In the genomic region with DNA sequence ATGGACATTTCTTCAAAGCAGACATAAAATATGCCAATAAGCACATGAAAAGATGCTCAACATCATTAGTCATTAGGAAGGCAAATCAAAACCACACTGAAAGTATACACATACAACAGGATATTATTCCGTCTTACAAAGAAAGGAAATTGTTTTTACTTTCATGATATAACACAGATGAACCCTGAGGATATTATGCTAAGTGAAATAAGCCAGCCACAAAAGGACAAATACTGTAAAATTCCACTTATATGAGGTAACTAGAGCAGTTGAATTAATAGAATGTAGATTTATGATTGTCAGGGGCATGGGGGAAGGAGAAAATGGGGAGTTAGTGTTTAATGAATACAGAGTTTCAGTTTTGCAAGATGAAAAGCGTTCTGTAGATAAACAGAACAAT, we compare ENCODE assay signal across 27 cellular contexts. TPM values are rescaled to one million over a fixed set of nuclear protein-coding genes. Genes with fewer than 3 reads are reported as not detected.
DNase-seq lines count a peak whose midpoint lies in the region; ATAC-seq and TF ChIP-seq lines count a peak whose summit lies in the region.
"Had no signal": no experiment of that assay in that cellular context is flagged by ENCODE, and none has a peak within 500 bp of the region (broad histone marks: within the 10 kb centered on the region; RNA-seq: fewer than 3 reads in every experiment).

No MANE protein-coding gene starts in this region.

- CTCF ChIA-PET in IMR-90 (lab: Yijun Ruan, JAX) = no interaction called here

- DNase-seq in IMR-90 = peak; percentile 26
- peak; percentile 25 for DNase-seq in astrocyte of the spinal cord (ENCODE audit: low read depth, low spot score)
- DNase-seq in foreskin keratinocyte = peak; percentile 32 to 33
- DNase-seq in NCI-H2171 (lab: John Stamatoyannopoulos, UW) = no peak
- no peak for DNase-seq in GDM1 (lab: John Stamatoyannopoulos, UW)
- DNase-seq in activated T-cell treated with anti-CD3 and anti-CD28 coated beads, Interleukin-2, amount 50 U/mL, for 4 hours = no peak
- no peak for DNase-seq in NCI-H1092 treated with DMSO at 0.1 percent for 48 hours (lab: John Stamatoyannopoulos, UW)
- DNase-seq: 8988T; activated CD8-positive, alpha-beta T cell treated with anti-CD3 and anti-CD28 coated beads, Interleukin-2, amount 10 ng/mL, durations not matched to agents 7 days and 5 days; aorta; central memory CD4-positive, alpha-beta T cell; mesendoderm; NCI-H1105 treated with DMSO at 0.1 percent for 48 hours; NCI-H2029; NCI-H226; NCI-H69; Peyer's patch; retina; SJCRH30; small intestine; tibial artery had no signal

- H2BK5ac ChIP-seq in IMR-90 (ENCODE audit: low read depth, low read length, poor library complexity, severe bottlenecking) = no peak overlapping the region

- H3K4me1 ChIP-seq in ACC112 (ENCODE audit: control insufficient read depth, insufficient read depth, low read length, unreplicated experiment) (peaks cover 27% of the 10 kb centered on the region), IMR-90 (ENCODE audit: control insufficient read depth, insufficient read depth, low read length) (peaks cover 4% of the 10 kb centered on the region; the same call in 1 of the 2 replicates), foreskin keratinocyte (peaks cover 4% of the 10 kb centered on the region)

- peaks cover 3% of the 10 kb centered on the region; the same call in 1 of the 2 replicates for H3K9me1 ChIP-seq in IMR-90 (ENCODE audit: insufficient read depth, low read length)

- WGBS in IMR-90 (ENCODE audit: extremely low coverage in 2 of 2, insufficient read length in 1 of 2), 2 experiments = no CpG with 5 or more reads among the region's 2 CpGs

- ATAC-seq in IMR-90 (ENCODE audit: low read depth) = no peak
- ATAC-seq in foreskin keratinocyte = no peak
- no peak for ATAC-seq in activated T-cell treated with anti-CD3 and anti-CD28 coated beads, Interleukin-2, amount 50 U/mL, for 4 hours
- ATAC-seq: activated CD8-positive, alpha-beta T cell treated with anti-CD3 and anti-CD28 coated beads, Interleukin-2, amount 10 ng/mL, durations not matched to agents 7 days and 5 days; activated naive CD4-positive, alpha-beta T cell treated with anti-CD3 and anti-CD28 coated beads, Interleukin-2, amount 50 U/mL, for 72 hours had no signal

- H3K14ac ChIP-seq in IMR-90 (replicated peaks; ENCODE audit: low read depth, low read length) = no peak overlapping the region

- peaks cover 24% of the 10 kb centered on the region for H3K4me1 Mint-ChIP-seq in activated T-cell treated with anti-CD3 and anti-CD28 coated beads, Interleukin-2, amount 50 U/mL, for 4 hours (ENCODE audit: low read depth)

- no peak overlapping the region for H2BK20ac ChIP-seq in IMR-90 (ENCODE audit: low read depth, low read length)

- H3K4me3 ChIP-seq in ACC112 (ENCODE audit: low read depth, low read length) (no peak overlapping the region), IMR-90 (ENCODE audit: insufficient read depth, low read depth, low read length) (no peak overlapping the region), astrocyte of the spinal cord (ENCODE audit: low read depth, low read length) (no peak overlapping the region)
- H3K4me3 ChIP-seq: HAP-1, Peyer's patch, SJCRH30, tibial artery had no signal

- no peak overlapping the region for H3K18ac ChIP-seq in IMR-90 (ENCODE audit: low read depth, low read length)

- no peak overlapping the region for H3K4me3 Mint-ChIP-seq in activated T-cell treated with anti-CD3 and anti-CD28 coated beads, Interleukin-2, amount 50 U/mL, for 4 hours
- H3K4me3 Mint-ChIP-seq: activated CD8-positive, alpha-beta T cell treated with anti-CD3 and anti-CD28 coated beads, Interleukin-2, amount 10 ng/mL, durations not matched to agents 7 days and 5 days; dendritic cell treated with granulocyte-macrophage colony-stimulating factor and Interleukin-4, amounts not matched to agents 40 ng/mL and 50 ng/mL, for 4 days; T-helper 1 cell treated with Interleukin-12 subunit alpha and Interleukin-12 subunit beta and Interleukin-4 antibody, amounts not matched to agents 30 μg/mL and 1 μg/mL, for 36 hours had no signal

- no peak overlapping the region for H2AK9ac ChIP-seq in IMR-90 (replicated peaks; ENCODE audit: low read depth, low read length, poor library complexity)

- no peaks in the 10 kb centered on the region for H3K27me3 Mint-ChIP-seq in activated T-cell treated with anti-CD3 and anti-CD28 coated beads, Interleukin-2, amount 50 U/mL, for 4 hours (ENCODE audit: low read depth)
- H3K27me3 Mint-ChIP-seq: dendritic cell treated with granulocyte-macrophage colony-stimulating factor and Interleukin-4, amounts not matched to agents 40 ng/mL and 50 ng/mL, for 4 days; IgD-negative memory B cell had no signal

- in situ Hi-C loops in IMR-90 (cut with MboI; ENCODE audit: low sequenced_read_pairs) (no loop called here), astrocyte of the spinal cord (cut with HindIII; ENCODE audit: low sequenced_read_pairs) (no loop called here)

- intact Hi-C loops in IMR-90 (cut with micrococcal nuclease) = no loop called here

- H3K9ac ChIP-seq in IMR-90 (ENCODE audit: low read depth, low read length) = no peak overlapping the region

- H3K4me2 ChIP-seq in IMR-90 (ENCODE audit: low read depth, low read length) = no peak overlapping the region; the same call in 1 of the 2 replicates

- BruUV-seq in IMR-90 (replicated peaks; lab: Mats Ljungman, UMichigan) = no TSS peak

- no peak overlapping the region for H4K91ac ChIP-seq in IMR-90 (ENCODE audit: insufficient read depth, low read depth, low read length)

- peaks cover 23% of the 10 kb centered on the region for H3K79me2 ChIP-seq in ACC112 (ENCODE audit: control insufficient read depth, insufficient read depth, low read length, unreplicated experiment)

- H2BK15ac ChIP-seq in IMR-90 (ENCODE audit: low read depth, low read length) = no peak overlapping the region

- dilution Hi-C loops in IMR-90 (cut with HindIII; ENCODE audit: low sequenced_read_pairs, unreplicated experiment) = no loop called here

- H4K20me1 ChIP-seq in IMR-90 (ENCODE audit: insufficient read depth, low read length) = no peaks in the 10 kb centered on the region

- no peaks in the 10 kb centered on the region for H3K9me3 Mint-ChIP-seq in activated T-cell treated with anti-CD3 and anti-CD28 coated beads, Interleukin-2, amount 50 U/mL, for 4 hours
- H3K9me3 Mint-ChIP-seq: activated naive CD4-positive, alpha-beta T cell treated with anti-CD3 and anti-CD28 coated beads, Interleukin-2, amount 50 U/mL, for 72 hours; dendritic cell treated with granulocyte-macrophage colony-stimulating factor and Interleukin-4, amounts not matched to agents 40 ng/mL and 50 ng/mL, for 4 days; IgD-negative memory B cell; T-helper 1 cell treated with Interleukin-12 subunit alpha and Interleukin-12 subunit beta and Interleukin-4 antibody, amounts not matched to agents 30 μg/mL and 1 μg/mL, for 36 hours had no signal

- H3K36me3 ChIP-seq in ACC112 (ENCODE audit: insufficient read depth, low read length) (peaks cover 24% of the 10 kb centered on the region), IMR-90 (ENCODE audit: control insufficient read depth, insufficient read depth, low read length) (no peaks in the 10 kb centered on the region)
- H3K36me3 ChIP-seq: tibial artery had no signal

- peaks cover 23 to 35% of the 10 kb centered on the region in 2 experiments for H3K79me1 ChIP-seq in IMR-90 (ENCODE audit: low read depth in 1 of 2, low read length in 2 of 2)

- no peak overlapping the region for H3K23ac ChIP-seq in IMR-90 (ENCODE audit: low read depth, low read length)

- peak overlapping the region; percentile 16 for H3K27ac ChIP-seq in ACC112 (ENCODE audit: low read depth, low read length)
- H3K27ac ChIP-seq in IMR-90 (ENCODE audit: insufficient read depth, low read length) = no peak overlapping the region
- no peak overlapping the region for H3K27ac ChIP-seq in foreskin keratinocyte
- H3K27ac ChIP-seq: Peyer's patch, SJCRH30, tibial artery had no signal

- peaks cover 14% of the 10 kb centered on the region for H3K36me3 Mint-ChIP-seq in activated T-cell treated with anti-CD3 and anti-CD28 coated beads, Interleukin-2, amount 50 U/mL, for 4 hours (ENCODE audit: insufficient read depth)

- H4K5ac ChIP-seq in IMR-90 (ENCODE audit: low read depth, low read length) = no peak overlapping the region

- no peak overlapping the region for H2BK120ac ChIP-seq in IMR-90 (ENCODE audit: low read depth, low read length)

- H4K8ac ChIP-seq in IMR-90 (ENCODE audit: low read depth in 2 of 2, low read length in 2 of 2) = no peak overlapping the region

- H3K9me3 ChIP-seq in IMR-90 (ENCODE audit: control insufficient read depth, insufficient read depth, low read length) = no peaks in the 10 kb centered on the region
- H3K9me3 ChIP-seq: HAP-1, Peyer's patch, SJCRH30, tibial artery had no signal

- POLR2A ChIA-PET in IMR-90 (lab: Charles Lee; ENCODE audit: unreplicated experiment) = no interaction called here

- H3K27me3 ChIP-seq in ACC112 (ENCODE audit: insufficient read depth, low read length) (no peaks in the 10 kb centered on the region), IMR-90 (ENCODE audit: control insufficient read depth, insufficient read depth, low read length) (no peaks in the 10 kb centered on the region), foreskin keratinocyte (no peaks in the 10 kb centered on the region)
- H3K27me3 ChIP-seq: Peyer's patch, SJCRH30, tibial artery had no signal

- no peak overlapping the region for H2AK5ac ChIP-seq in IMR-90 (ENCODE audit: low read depth, low read length)

- H2AFZ ChIP-seq in ACC112 (ENCODE audit: low read length, unreplicated experiment) (no peak overlapping the region), IMR-90 (replicated peaks; ENCODE audit: low read length, poor library complexity) (no peak overlapping the region)

- TF ChIP-seq RAD21 in IMR-90 (IDR thresholded peaks at IDR 0.05; ENCODE audit: low read length) = no peak

- no peak for TF ChIP-seq POLR2A in IMR-90 (IDR thresholded peaks at IDR 0.05; ENCODE audit: low read depth, low read length)

- TF ChIP-seq CTCF in IMR-90 (conservative IDR thresholded peaks at IDR 0.05; ENCODE audit: low read depth, low read length) = no peak
- TF ChIP-seq CTCF in astrocyte of the spinal cord (IDR thresholded peaks at IDR 0.05; ENCODE audit: low read depth, low read length) = no peak
- TF ChIP-seq CTCF in foreskin keratinocyte (conservative IDR thresholded peaks at IDR 0.05) = no peak

- no peak overlapping the region for H3K4ac ChIP-seq in IMR-90 (ENCODE audit: low read depth, low read length)

- no peak overlapping the region for H3K56ac ChIP-seq in IMR-90 (ENCODE audit: extremely low read depth, insufficient read depth, low read length)

RNA-seq across cellular contexts. Expression of a gene that starts 4.2 kb away (rescaled TPM):
- total RNA-seq in IMR-90 (2012; rRNA removed) (4.1 and 6.9 TPM in 2 replicates), foreskin keratinocyte (13.3 and 14.8 TPM in 2 replicates)
- polyA plus RNA-seq in IMR-90 (2012; rRNA removed) (17.4 and 24.0 TPM in 2 replicates), foreskin keratinocyte (19.4 and 21.0 TPM in 2 replicates)
- polyA plus RNA-seq in IMR-90 (2012; cell fraction: cytosol; rRNA removed) = 4.5 and 5.8 TPM in 2 replicates
- polyA plus RNA-seq in IMR-90 (2012; cell fraction: nucleus; rRNA removed; ENCODE audit: low replicate concordance) = 1.8 and 13.7 TPM in 2 replicates
- 10 to 100 TPM; 16.0 to 17.3 (median 16.8) TPM for total RNA-seq in activated T-cell treated with anti-CD3 and anti-CD28 coated beads, Interleukin-2, amount 50 U/mL, for 4 hours

RNA-seq across cellular contexts. Expression of a gene that starts 8.4 kb away (rescaled TPM):
- total RNA-seq in IMR-90 (2012; rRNA removed) = 14.7 and 16.9 TPM in 2 replicates
- 5.1 and 5.6 TPM in 2 replicates for polyA plus RNA-seq in IMR-90 (2012; rRNA removed)
- 1.5 and 2.0 TPM in 2 replicates for polyA plus RNA-seq in IMR-90 (2012; cell fraction: cytosol; rRNA removed)
- polyA plus RNA-seq in IMR-90 (2012; cell fraction: nucleus; rRNA removed; ENCODE audit: low replicate concordance) = 5.1 and 14.7 TPM in 2 replicates
- 12.2 and 14.9 TPM in 2 replicates for total RNA-seq in foreskin keratinocyte
- 5.5 and 7.7 TPM in 2 replicates for polyA plus RNA-seq in foreskin keratinocyte
- 10 to 100 TPM; 11.0 to 14.7 (median 11.7) TPM for total RNA-seq in activated T-cell treated with anti-CD3 and anti-CD28 coated beads, Interleukin-2, amount 50 U/mL, for 4 hours

RNA-seq across cellular contexts. Expression of a gene that starts 9.8 kb away (rescaled TPM):
- 0.28 and 0.54 TPM in 2 replicates for total RNA-seq in IMR-90 (2012; rRNA removed)
- polyA plus RNA-seq in IMR-90 (2012; rRNA removed) = 0.15 and 0.36 TPM in 2 replicates
- polyA plus RNA-seq in IMR-90 (2012; cell fraction: cytosol; rRNA removed) = 0.11 and 0.13 TPM in 2 replicates
- polyA plus RNA-seq in IMR-90 (2012; cell fraction: nucleus; rRNA removed; ENCODE audit: low replicate concordance) = 0.09 and 0.34 TPM in 2 replicates
- 0.78 and 1.5 TPM in 2 replicates for total RNA-seq in foreskin keratinocyte
- 0.94 TPM in 2 replicates for polyA plus RNA-seq in foreskin keratinocyte
- under 1 TPM; 0.45 to 0.84 (median 0.78) TPM for total RNA-seq in activated T-cell treated with anti-CD3 and anti-CD28 coated beads, Interleukin-2, amount 50 U/mL, for 4 hours
- total RNA-seq: SJCRH30 had no signal

RNA-seq across cellular contexts. Expression of a gene that starts 56.9 kb away (rescaled TPM):
- total RNA-seq in IMR-90 (2012; rRNA removed) (69.4 and 70.1 TPM in 2 replicates), foreskin keratinocyte (57.8 and 65.5 TPM in 2 replicates)
- polyA plus RNA-seq in IMR-90 (2012; rRNA removed) (63.6 and 73.9 TPM in 2 replicates), foreskin keratinocyte (76.5 and 80.1 TPM in 2 replicates)
- polyA plus RNA-seq in IMR-90 (2012; cell fraction: cytosol; rRNA removed) = 54.6 and 57.1 TPM in 2 replicates
- polyA plus RNA-seq in IMR-90 (2012; cell fraction: nucleus; rRNA removed; ENCODE audit: low replicate concordance) = 33.1 and 55.7 TPM in 2 replicates
- 10 to 100 TPM; 61.2 to 69.4 (median 66.0) TPM for total RNA-seq in activated T-cell treated with anti-CD3 and anti-CD28 coated beads, Interleukin-2, amount 50 U/mL, for 4 hours

Comparison
In these comparisons a context has a peak if more than half of its experiments do, and no peak if none do; other contexts are left out.
1. DNase-seq: peak in IMR-90 (single experiment), astrocyte of the spinal cord (single experiment) and foreskin keratinocyte (2 of 2); none in NCI-H2171 (single experiment), GDM1 (single experiment), activated T-cell treated with anti-CD3 and anti-CD28 coated beads, Interleukin-2, amount 50 U/mL, for 4 hours (single experiment) and NCI-H1092 treated with DMSO at 0.1 percent for 48 hours (single experiment).